9 cellular contexts compared by ENCODE assay signal in genomic region chr7:150898475-150899011, GRCh38. TPM values are rescaled to one million over a fixed set of nuclear protein-coding genes. Genes with fewer than 3 reads are reported as not detected.
DNase-seq lines count a peak whose midpoint lies in the region; ATAC-seq and TF ChIP-seq lines count a peak whose summit lies in the region.
"Had no signal": no experiment of that assay in that cellular context is flagged by ENCODE, and none has a peak within 500 bp of the region (broad histone marks: within the 10 kb centered on the region; RNA-seq: fewer than 3 reads in every experiment).

No MANE protein-coding gene starts in this region.

- H3K4me3 Mint-ChIP-seq in activated naive CD8-positive, alpha-beta T cell treated with anti-CD3 and anti-CD28 coated beads for 36 hours: no peak overlapping the region
- H3K4me3 Mint-ChIP-seq: T-helper 1 cell treated with Interleukin-12 subunit alpha and Interleukin-12 subunit beta and Interleukin-4 antibody, amounts not matched to agents 30 μg/mL and 1 μg/mL, for 36 hours had no signal

- intact Hi-C loops in prostate gland (cut with DNase I): loop anchor here (1.0 to 5.0 kb wide), 2 partner anchors 88 to 214 kb away; no protein-coding TSS in a partner anchor
- intact Hi-C loops in vagina (cut with DNase I): loop anchor here (5.0 kb wide), 1 partner anchor 89 kb away; no protein-coding TSS in a partner anchor

- H3K36me3 ChIP-seq in Loucy (ENCODE audit: insufficient read depth, low read length): no peaks in the 10 kb centered on the region
- H3K36me3 ChIP-seq in SU-DHL-6 (ENCODE audit: low read length): no peaks in the 10 kb centered on the region
- H3K36me3 ChIP-seq in cardiac muscle cell: no peaks in the 10 kb centered on the region
- no peaks in the 10 kb centered on the region for H3K36me3 ChIP-seq in prostate gland
- H3K36me3 ChIP-seq in vagina: no peaks in the 10 kb centered on the region

- peak; percentile 52 for ATAC-seq in GM19467 (IDR thresholded peaks at IDR 0.05; ENCODE audit: unreplicated experiment)

- WGBS in prostate gland: 12% methylated on average over 22 of the region's 22 CpGs

- TF ChIP-seq CTCF in Loucy (conservative IDR thresholded peaks at IDR 0.05; ENCODE audit: low read length) (peak; percentile 93), SU-DHL-6 (IDR thresholded peaks at IDR 0.05; ENCODE audit: insufficient read depth, low read length, poor library complexity, severe bottlenecking) (peak; percentile 86), cardiac muscle cell (IDR thresholded peaks at IDR 0.05; ENCODE audit: low read depth, low read length) (peak; percentile 94), prostate gland (IDR thresholded peaks at IDR 0.05) (peak; percentile 90 to 95 (median 94)), vagina (IDR thresholded peaks at IDR 0.05) (peak; percentile 86 to 98 (median 95))

- H3F3A ChIP-seq in Loucy (ENCODE audit: low read depth): no peaks in the 10 kb centered on the region
- no peaks in the 10 kb centered on the region for H3F3A ChIP-seq in SU-DHL-6 (ENCODE audit: insufficient read depth)

- peaks cover 14% of the 10 kb centered on the region for H3K4me1 Mint-ChIP-seq in activated naive CD8-positive, alpha-beta T cell treated with anti-CD3 and anti-CD28 coated beads for 36 hours

- TF ChIP-seq POLR2A in prostate gland (IDR thresholded peaks at IDR 0.05) (no peak), vagina (IDR thresholded peaks at IDR 0.05) (no peak)

- peak overlapping the region; percentile 62; the same call in 1 of the 2 replicates for H2AFZ ChIP-seq in Loucy (ENCODE audit: low read length)
- no peak overlapping the region for H2AFZ ChIP-seq in SU-DHL-6 (ENCODE audit: low read depth, low read length, severe bottlenecking)

- H3K9ac ChIP-seq in Loucy (ENCODE audit: low read depth, low read length, poor library complexity, severe bottlenecking) (no peak overlapping the region), SU-DHL-6 (ENCODE audit: low read length) (no peak overlapping the region)

- H3K79me2 ChIP-seq in Loucy (ENCODE audit: insufficient read depth, low read length): no peaks in the 10 kb centered on the region
- no peaks in the 10 kb centered on the region for H3K79me2 ChIP-seq in SU-DHL-6 (ENCODE audit: insufficient read depth, low read length)

- H3K27me3 ChIP-seq in Loucy (ENCODE audit: insufficient read depth, low read length, poor library complexity, severe bottlenecking): no peaks in the 10 kb centered on the region
- no peaks in the 10 kb centered on the region for H3K27me3 ChIP-seq in SU-DHL-6 (ENCODE audit: low read length)
- H3K27me3 ChIP-seq in cardiac muscle cell: peaks cover 5% of the 10 kb centered on the region
- no peaks in the 10 kb centered on the region for H3K27me3 ChIP-seq in prostate gland (replicated peaks; ENCODE audit: insufficient read depth)
- no peaks in the 10 kb centered on the region for H3K27me3 ChIP-seq in vagina

- H3K9me3 Mint-ChIP-seq in activated naive CD8-positive, alpha-beta T cell treated with anti-CD3 and anti-CD28 coated beads for 36 hours: peaks cover 6% of the 10 kb centered on the region
- H3K9me3 Mint-ChIP-seq: T-helper 1 cell treated with Interleukin-12 subunit alpha and Interleukin-12 subunit beta and Interleukin-4 antibody, amounts not matched to agents 30 μg/mL and 1 μg/mL, for 36 hours had no signal

- no peaks in the 10 kb centered on the region for H3K36me3 Mint-ChIP-seq in activated naive CD8-positive, alpha-beta T cell treated with anti-CD3 and anti-CD28 coated beads for 36 hours

- peak; percentile 32 for DNase-seq in CMK (ENCODE audit: low read depth)
- DNase-seq in activated naive CD8-positive, alpha-beta T cell treated with anti-CD3 and anti-CD28 coated beads for 36 hours: peak; percentile 70
- peak; percentile 74 to 83 for DNase-seq in cardiac muscle cell (ENCODE audit: low read depth in 1 of 2, low spot score in 1 of 2)
- peak; percentile 69 for DNase-seq in prostate gland (ENCODE audit: low spot score)
- DNase-seq in vagina (ENCODE audit: extremely low spot score in 2 of 2): no peak

- H3K4me3 ChIP-seq in Loucy (ENCODE audit: low read length, poor library complexity, severe bottlenecking) (no peak overlapping the region), SU-DHL-6 (ENCODE audit: insufficient read depth, low read length, poor library complexity, severe bottlenecking) (no peak overlapping the region), cardiac muscle cell (no peak overlapping the region), prostate gland (no peak overlapping the region), vagina (no peak overlapping the region)

- H3K27me3 Mint-ChIP-seq in activated naive CD8-positive, alpha-beta T cell treated with anti-CD3 and anti-CD28 coated beads for 36 hours: peaks cover 61% of the 10 kb centered on the region

- H3K9me2 ChIP-seq in Loucy (replicated peaks; ENCODE audit: low read depth, low read length) (no peaks in the 10 kb centered on the region), SU-DHL-6 (replicated peaks; ENCODE audit: insufficient read depth, low read length) (no peaks in the 10 kb centered on the region)

- H3K4me2 ChIP-seq in Loucy (ENCODE audit: low read depth, low read length, poor library complexity, severe bottlenecking) (peak overlapping the region; percentile 26), SU-DHL-6 (ENCODE audit: low read depth, low read length, poor library complexity, severe bottlenecking) (peak overlapping the region; percentile 46)

- no peak overlapping the region for H3K27ac ChIP-seq in SU-DHL-6 (ENCODE audit: low read depth, low read length)
- no peak overlapping the region for H3K27ac ChIP-seq in cardiac muscle cell
- no peak overlapping the region for H3K27ac ChIP-seq in prostate gland
- no peak overlapping the region for H3K27ac ChIP-seq in vagina

- peaks cover 4% of the 10 kb centered on the region for H3K4me1 ChIP-seq in Loucy (ENCODE audit: insufficient read depth, low read length, poor library complexity, severe bottlenecking)
- H3K4me1 ChIP-seq in cardiac muscle cell (ENCODE audit: low read depth): peaks cover 7% of the 10 kb centered on the region
- H3K4me1 ChIP-seq in prostate gland (replicated peaks): no peaks in the 10 kb centered on the region
- no peaks in the 10 kb centered on the region for H3K4me1 ChIP-seq in vagina

- H4K20me1 ChIP-seq in Loucy (ENCODE audit: insufficient read depth, low read length, poor library complexity, severe bottlenecking) (no peaks in the 10 kb centered on the region), SU-DHL-6 (ENCODE audit: low read depth, low read length) (no peaks in the 10 kb centered on the region)

- H3K9me3 ChIP-seq in Loucy (ENCODE audit: insufficient read depth, low read depth, low read length): no peaks in the 10 kb centered on the region
- no peaks in the 10 kb centered on the region for H3K9me3 ChIP-seq in SU-DHL-6 (ENCODE audit: insufficient read depth, low read length)
- H3K9me3 ChIP-seq in cardiac muscle cell (ENCODE audit: low read depth): no peaks in the 10 kb centered on the region
- H3K9me3 ChIP-seq in prostate gland: no peaks in the 10 kb centered on the region
- peaks cover 3% of the 10 kb centered on the region for H3K9me3 ChIP-seq in vagina

- H3K27ac Mint-ChIP-seq in activated naive CD8-positive, alpha-beta T cell treated with anti-CD3 and anti-CD28 coated beads for 36 hours: no peak overlapping the region
- H3K27ac Mint-ChIP-seq: T-helper 1 cell treated with Interleukin-12 subunit alpha and Interleukin-12 subunit beta and Interleukin-4 antibody, amounts not matched to agents 30 μg/mL and 1 μg/mL, for 36 hours had no signal

RNA-seq across cellular contexts. Expression of gene AOC1, which starts 46.2 kb away (rescaled TPM):
- not detected for total RNA-seq in activated naive CD8-positive, alpha-beta T cell treated with anti-CD3 and anti-CD28 coated beads for 36 hours
- total RNA-seq in cardiac muscle cell (0.06 TPM in 1 of 2 replicates, not detected in the other), prostate gland (1 to 10 TPM; 2.1 to 3.1 TPM), vagina (not detected)
- polyA plus RNA-seq in cardiac muscle cell: not detected in 2 replicates

Comparison
In these comparisons a context has a peak if more than half of its experiments do, and no peak if none do; other contexts are left out.
1. DNase-seq: peak in CMK (single experiment), activated naive CD8-positive, alpha-beta T cell treated with anti-CD3 and anti-CD28 coated beads for 36 hours (single experiment), cardiac muscle cell (2 of 2) and prostate gland (single experiment); none in vagina (0 of 2).
2. Peak in every context shown above with its lines, with median percentiles within 50 percentile points of each other: CTCF ChIP-seq.